8 cellular contexts compared by ENCODE assay signal in the genomic region with DNA sequence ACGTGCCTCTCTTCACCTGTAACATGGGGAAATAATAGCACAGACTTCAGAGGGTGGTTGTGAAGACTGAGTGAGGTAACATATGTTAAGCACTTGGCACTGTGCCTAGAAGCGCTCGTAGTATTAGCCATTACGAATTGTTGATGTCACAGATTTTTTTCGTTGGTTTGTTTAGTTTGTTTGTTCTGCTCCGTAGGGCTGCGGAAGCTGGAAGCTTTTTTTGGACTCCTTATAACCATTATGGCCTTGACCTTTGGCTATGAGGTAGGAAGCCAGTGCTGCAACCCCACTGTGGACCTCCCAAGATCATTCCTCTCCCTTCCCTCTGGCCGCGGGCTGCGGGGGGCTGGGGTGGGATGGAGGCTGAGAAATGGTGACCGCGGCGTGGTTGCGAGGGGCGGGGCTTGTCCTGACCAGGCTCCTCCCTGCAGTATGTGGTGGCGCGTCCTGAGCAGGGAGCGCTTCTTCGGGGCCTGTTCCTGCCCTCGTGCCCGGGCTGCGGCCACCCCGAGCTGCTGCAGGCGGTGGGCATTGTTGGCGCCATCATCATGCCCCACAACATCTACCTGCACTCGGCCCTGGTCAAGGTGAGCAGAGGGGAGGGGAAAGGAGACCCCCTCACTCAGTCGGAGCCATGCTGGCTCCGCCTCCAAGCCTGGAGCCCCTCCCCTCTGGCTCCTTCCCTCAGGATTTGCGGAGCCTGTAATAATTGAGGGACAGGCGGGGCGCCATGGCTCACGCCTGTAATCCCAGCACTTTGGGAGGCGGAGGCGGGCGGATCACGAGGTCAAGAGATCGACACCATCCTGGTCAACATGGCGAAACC. TPM values are rescaled to one million over a fixed set of nuclear protein-coding genes. Genes with fewer than 3 reads are reported as not detected.
DNase-seq lines count a peak whose midpoint lies in the region; ATAC-seq and TF ChIP-seq lines count a peak whose summit lies in the region.

No MANE protein-coding gene starts in this region.

- no peaks in the 10 kb centered on the region for H3K36me3 ChIP-seq in cardiac muscle cell
- H3K36me3 ChIP-seq in prostate gland, result no peaks in the 10 kb centered on the region

- H3K4me1 Mint-ChIP-seq in activated CD8-positive, alpha-beta T cell treated with anti-CD3 and anti-CD28 coated beads, Interleukin-2, amount 10 ng/mL, durations not matched to agents 7 days and 5 days (ENCODE audit: low read depth), result peaks cover 5% of the 10 kb centered on the region
- peaks cover 3% of the 10 kb centered on the region for H3K4me1 Mint-ChIP-seq in activated T-helper 17 cell treated with anti-CD3 and anti-CD28 coated beads, Interleukin-2, amount 50 U/mL, for 72 hours

- POLR2A ChIA-PET in activated CD8-positive, alpha-beta T cell treated with anti-CD3 and anti-CD28 coated beads, Interleukin-2, amount 10 ng/mL, durations not matched to agents 7 days and 5 days (lab: Charles Lee), result no interaction called here

- TF ChIP-seq EP300 in Ishikawa (IDR thresholded peaks at IDR 0.05; ENCODE audit: borderline replicate concordance), result no peak

- no peak overlapping the region for H3K4me3 Mint-ChIP-seq in activated CD8-positive, alpha-beta T cell treated with anti-CD3 and anti-CD28 coated beads, Interleukin-2, amount 10 ng/mL, durations not matched to agents 7 days and 5 days
- H3K4me3 Mint-ChIP-seq in activated T-helper 17 cell treated with anti-CD3 and anti-CD28 coated beads, Interleukin-2, amount 50 U/mL, for 72 hours, result no peak overlapping the region

- ATAC-seq in activated CD8-positive, alpha-beta T cell treated with anti-CD3 and anti-CD28 coated beads, Interleukin-2, amount 10 ng/mL, durations not matched to agents 7 days and 5 days, result peak; percentile 47
- ATAC-seq in activated T-helper 17 cell treated with anti-CD3 and anti-CD28 coated beads, Interleukin-2, amount 50 U/mL, for 72 hours (replicated peaks), result no peak

- intact Hi-C loops in prostate gland (cut with DNase I), result no loop called here

- 17% methylated on average over 38 of the region's 38 CpGs for WGBS in prostate gland

- TF ChIP-seq POLR2A in prostate gland (IDR thresholded peaks at IDR 0.05), result no peak

- CTCF ChIA-PET in activated CD8-positive, alpha-beta T cell treated with anti-CD3 and anti-CD28 coated beads, Interleukin-2, amount 10 ng/mL, durations not matched to agents 7 days and 5 days (lab: Charles Lee), result no interaction called here

- H3K27ac ChIP-seq in cardiac muscle cell (no peak overlapping the region), prostate gland (no peak overlapping the region)

- no peaks in the 10 kb centered on the region for H3K36me3 Mint-ChIP-seq in activated CD8-positive, alpha-beta T cell treated with anti-CD3 and anti-CD28 coated beads, Interleukin-2, amount 10 ng/mL, durations not matched to agents 7 days and 5 days (ENCODE audit: low read depth)
- no peaks in the 10 kb centered on the region for H3K36me3 Mint-ChIP-seq in activated T-helper 17 cell treated with anti-CD3 and anti-CD28 coated beads, Interleukin-2, amount 50 U/mL, for 72 hours (ENCODE audit: low read depth)

- H3K27me3 ChIP-seq in cardiac muscle cell, result no peaks in the 10 kb centered on the region
- no peaks in the 10 kb centered on the region for H3K27me3 ChIP-seq in prostate gland (replicated peaks; ENCODE audit: insufficient read depth)

- H3K9me3 Mint-ChIP-seq in activated CD8-positive, alpha-beta T cell treated with anti-CD3 and anti-CD28 coated beads, Interleukin-2, amount 10 ng/mL, durations not matched to agents 7 days and 5 days (ENCODE audit: insufficient read depth), result no peaks in the 10 kb centered on the region
- no peaks in the 10 kb centered on the region for H3K9me3 Mint-ChIP-seq in activated T-helper 17 cell treated with anti-CD3 and anti-CD28 coated beads, Interleukin-2, amount 50 U/mL, for 72 hours

- H3K4me1 ChIP-seq in cardiac muscle cell (ENCODE audit: low read depth) (no peaks in the 10 kb centered on the region), prostate gland (replicated peaks) (no peaks in the 10 kb centered on the region)

- H3K27me3 Mint-ChIP-seq in activated CD8-positive, alpha-beta T cell treated with anti-CD3 and anti-CD28 coated beads, Interleukin-2, amount 10 ng/mL, durations not matched to agents 7 days and 5 days (ENCODE audit: low read depth), result peaks cover 8% of the 10 kb centered on the region
- peaks cover 3% of the 10 kb centered on the region for H3K27me3 Mint-ChIP-seq in activated T-helper 17 cell treated with anti-CD3 and anti-CD28 coated beads, Interleukin-2, amount 50 U/mL, for 72 hours

- no peaks in the 10 kb centered on the region for H3K9me3 ChIP-seq in cardiac muscle cell (ENCODE audit: low read depth)
- H3K9me3 ChIP-seq in prostate gland, result no peaks in the 10 kb centered on the region

- TF ChIP-seq CTCF in AG10803 (conservative IDR thresholded peaks at IDR 0.05; ENCODE audit: low read length), result no peak
- TF ChIP-seq CTCF in cardiac muscle cell (IDR thresholded peaks at IDR 0.05; ENCODE audit: low read depth, low read length), result no peak
- no peak for TF ChIP-seq CTCF in prostate gland (IDR thresholded peaks at IDR 0.05)

- H3K4me3 ChIP-seq in AG10803 (ENCODE audit: low read length), result peak overlapping the region; percentile 31
- H3K4me3 ChIP-seq in cardiac muscle cell, result peak overlapping the region; percentile 1
- peak overlapping the region; percentile 16 to 22 for H3K4me3 ChIP-seq in prostate gland

- TF ChIP-seq RAD21 in Ishikawa (IDR thresholded peaks at IDR 0.05; ENCODE audit: low read depth), result no peak

- no peak for DNase-seq in AG10803 (ENCODE audit: low read depth)
- DNase-seq in activated CD8-positive, alpha-beta T cell treated with anti-CD3 and anti-CD28 coated beads, Interleukin-2, amount 10 ng/mL, durations not matched to agents 7 days and 5 days, result no peak
- peak; percentile 34 to 84 for DNase-seq in cardiac muscle cell (ENCODE audit: low read depth in 1 of 2, low spot score in 1 of 2)
- DNase-seq in prostate gland (ENCODE audit: low spot score), result no peak
- DNase-seq in occipital lobe (lab: John Stamatoyannopoulos, UW), result no peak
- DNase-seq in UCSD-AML1 (lab: John Stamatoyannopoulos, UW; ENCODE audit: unreplicated experiment), result no peak

- H3K27ac Mint-ChIP-seq in activated CD8-positive, alpha-beta T cell treated with anti-CD3 and anti-CD28 coated beads, Interleukin-2, amount 10 ng/mL, durations not matched to agents 7 days and 5 days, result no peak overlapping the region
- no peak overlapping the region for H3K27ac Mint-ChIP-seq in activated T-helper 17 cell treated with anti-CD3 and anti-CD28 coated beads, Interleukin-2, amount 50 U/mL, for 72 hours

TF ChIP-seq in Ishikawa, 13 proteins besides CTCF, POLR2A, EP300 and RAD21 (continues in another document):
- TF ChIP-seq, protein P1, sequence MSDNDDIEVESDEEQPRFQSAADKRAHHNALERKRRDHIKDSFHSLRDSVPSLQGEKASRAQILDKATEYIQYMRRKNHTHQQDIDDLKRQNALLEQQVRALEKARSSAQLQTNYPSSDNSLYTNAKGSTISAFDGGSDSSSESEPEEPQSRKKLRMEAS (IDR thresholded peaks at IDR 0.05), result peak; percentile 46
- TF ChIP-seq, protein P2, sequence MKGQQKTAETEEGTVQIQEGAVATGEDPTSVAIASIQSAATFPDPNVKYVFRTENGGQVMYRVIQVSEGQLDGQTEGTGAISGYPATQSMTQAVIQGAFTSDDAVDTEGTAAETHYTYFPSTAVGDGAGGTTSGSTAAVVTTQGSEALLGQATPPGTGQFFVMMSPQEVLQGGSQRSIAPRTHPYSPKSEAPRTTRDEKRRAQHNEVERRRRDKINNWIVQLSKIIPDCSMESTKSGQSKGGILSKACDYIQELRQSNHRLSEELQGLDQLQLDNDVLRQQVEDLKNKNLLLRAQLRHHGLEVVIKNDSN (IDR thresholded peaks at IDR 0.05), result no peak
- TF ChIP-seq YY1 (IDR thresholded peaks at IDR 0.05; ENCODE audit: low read depth), result peak; percentile 26; the same call in 1 of the 2 replicates
- no peak for TF ChIP-seq CREB1 (IDR thresholded peaks at IDR 0.05; ENCODE audit: low read depth)
- no peak for TF ChIP-seq ZBTB7A (IDR thresholded peaks at IDR 0.05; ENCODE audit: low read depth)
- no peak for TF ChIP-seq TCF12 (IDR thresholded peaks at IDR 0.05; ENCODE audit: low read depth)
- no peak for TF ChIP-seq TAF1 (IDR thresholded peaks at IDR 0.05; ENCODE audit: low read depth)

RNA-seq across cellular contexts. Expression of a gene that starts 5.5 kb away (rescaled TPM):
- total RNA-seq in activated CD8-positive, alpha-beta T cell treated with anti-CD3 and anti-CD28 coated beads, Interleukin-2, amount 10 ng/mL, durations not matched to agents 7 days and 5 days, result under 1 TPM; 0.21 to 0.29 TPM
- total RNA-seq in cardiac muscle cell (0.25 and 0.63 TPM in 2 replicates), prostate gland (10 to 100 TPM; 10.8 to 11.4 TPM), occipital lobe (1.7 TPM)
- polyA plus RNA-seq in cardiac muscle cell, result 0.81 and 1.1 TPM in 2 replicates
- total RNA-seq in activated T-helper 17 cell treated with anti-CD3 and anti-CD28 coated beads, Interleukin-2, amount 50 U/mL, for 72 hours, result under 1 TPM; 0.09 to 0.19 TPM

RNA-seq across cellular contexts. Expression of a gene that starts 12.1 kb away (rescaled TPM):
- total RNA-seq in activated CD8-positive, alpha-beta T cell treated with anti-CD3 and anti-CD28 coated beads, Interleukin-2, amount 10 ng/mL, durations not matched to agents 7 days and 5 days, result 100 to 1,000 TPM; 175 to 185 TPM
- total RNA-seq in cardiac muscle cell (147 and 179 TPM in 2 replicates), prostate gland (100 to 1,000 TPM; 145 to 180 TPM), occipital lobe (13.3 TPM)
- polyA plus RNA-seq in cardiac muscle cell, result 22.6 and 35.5 TPM in 2 replicates
- total RNA-seq in activated T-helper 17 cell treated with anti-CD3 and anti-CD28 coated beads, Interleukin-2, amount 50 U/mL, for 72 hours, result 100 to 1,000 TPM; 126 to 197 TPM

RNA-seq across cellular contexts. Expression of a gene that starts 30.9 kb away (rescaled TPM):
- not detected for total RNA-seq in activated CD8-positive, alpha-beta T cell treated with anti-CD3 and anti-CD28 coated beads, Interleukin-2, amount 10 ng/mL, durations not matched to agents 7 days and 5 days
- total RNA-seq in cardiac muscle cell (2.0 and 5.5 TPM in 2 replicates), prostate gland (1 to 10 TPM in 1 of 2 donors, not detected in 1; 2.0 TPM), occipital lobe (0.31 TPM)
- 1.2 and 5.0 TPM in 2 replicates for polyA plus RNA-seq in cardiac muscle cell
- not detected for total RNA-seq in activated T-helper 17 cell treated with anti-CD3 and anti-CD28 coated beads, Interleukin-2, amount 50 U/mL, for 72 hours

RNA-seq across cellular contexts. Expression of a gene that starts 31.3 kb away (rescaled TPM):
- not detected for total RNA-seq in activated CD8-positive, alpha-beta T cell treated with anti-CD3 and anti-CD28 coated beads, Interleukin-2, amount 10 ng/mL, durations not matched to agents 7 days and 5 days
- total RNA-seq in cardiac muscle cell (0.63 and 1.1 TPM in 2 replicates), prostate gland (under 1 TPM in 1 of 2 donors, not detected in 1; 0.09 TPM), occipital lobe (not detected)
- polyA plus RNA-seq in cardiac muscle cell, result 0.52 and 0.65 TPM in 2 replicates
- total RNA-seq in activated T-helper 17 cell treated with anti-CD3 and anti-CD28 coated beads, Interleukin-2, amount 50 U/mL, for 72 hours, result under 1 TPM in 1 of 2 donors, not detected in 1; 0.34 TPM

Comparison
In these comparisons a context has a peak if more than half of its experiments do, and no peak if none do; other contexts are left out.
1. DNase-seq: peak in cardiac muscle cell (2 of 2); none in AG10803 (single experiment), activated CD8-positive, alpha-beta T cell treated with anti-CD3 and anti-CD28 coated beads, Interleukin-2, amount 10 ng/mL, durations not matched to agents 7 days and 5 days (single experiment), prostate gland (single experiment), occipital lobe (single experiment) and UCSD-AML1 (single experiment).
2. Peak in every context shown above with its lines, with median percentiles within 50 percentile points of each other: H3K4me3 ChIP-seq.